In genomic region chr12:68267892-68268396, GRCh38 we compare ENCODE assay signal across 16 cellular contexts. TPM values are rescaled to one million over a fixed set of nuclear protein-coding genes. Genes with fewer than 3 reads are reported as not detected.
DNase-seq lines count a peak whose midpoint lies in the region; ATAC-seq, FAIRE-seq and TF ChIP-seq lines count a peak whose summit lies in the region.
"Had no signal": no experiment of that assay in that cellular context is flagged by ENCODE, and none has a peak within 500 bp of the region (broad histone marks: within the 10 kb centered on the region; RNA-seq: fewer than 3 reads in every experiment).

No MANE protein-coding gene starts in this region.

- H3K36me3 ChIP-seq in PC-3 (ENCODE audit: low read depth, low read length) = no peaks in the 10 kb centered on the region
- no peaks in the 10 kb centered on the region for H3K36me3 ChIP-seq in endodermal cell (ENCODE audit: control insufficient read depth, insufficient read depth, low read length)

- CTCF ChIA-PET in activated CD8-positive, alpha-beta memory T cell treated with anti-CD3 and anti-CD28 coated beads, Interleukin-2, amount 10 ng/mL, durations not matched to agents 7 days and 5 days (lab: Charles Lee) = interaction anchor here (0.8 to 1.0 kb wide), 2 partner anchors 9 to 227 kb away, joined by 3 read pairs; no protein-coding TSS in a partner anchor
- CTCF ChIA-PET in PC-3 (lab: Charles Lee) = no interaction called here

- H3K36me3 Mint-ChIP-seq in activated CD8-positive, alpha-beta memory T cell treated with anti-CD3 and anti-CD28 coated beads, Interleukin-2, amount 10 ng/mL, durations not matched to agents 7 days and 5 days = peaks cover 12% of the 10 kb centered on the region
- no peaks in the 10 kb centered on the region for H3K36me3 Mint-ChIP-seq in endodermal cell (ENCODE audit: low read depth)

- no peak for TF ChIP-seq POLR2A in H54 (IDR thresholded peaks at IDR 0.05; ENCODE audit: low read depth, low read length)

- 86 to 95% methylated on average over 5 to 6 of the region's 6 CpGs for WGBS in endodermal cell (ENCODE audit: insufficient coverage in 1 of 2, insufficient read length in 1 of 2), 2 experiments

- H3K4me1 ChIP-seq in PC-3 (ENCODE audit: insufficient read depth, low read length) = no peaks in the 10 kb centered on the region
- H3K4me1 ChIP-seq in endodermal cell (ENCODE audit: control insufficient read depth, insufficient read depth, low read length) = no peaks in the 10 kb centered on the region

- no peaks in the 10 kb centered on the region for H3K9me3 ChIP-seq in PC-3 (ENCODE audit: low read length)
- no peaks in the 10 kb centered on the region for H3K9me3 ChIP-seq in endodermal cell (ENCODE audit: control insufficient read depth, low read length)

- H3K4me3 ChIP-seq in PC-3 (ENCODE audit: low read length) (no peak overlapping the region), endodermal cell (ENCODE audit: low read length) (no peak overlapping the region)

- no peak overlapping the region for H2AFZ ChIP-seq in PC-3 (ENCODE audit: low read length)

- H3K4me3 Mint-ChIP-seq in activated CD8-positive, alpha-beta memory T cell treated with anti-CD3 and anti-CD28 coated beads, Interleukin-2, amount 10 ng/mL, durations not matched to agents 7 days and 5 days = peak overlapping the region; percentile 5
- no peak overlapping the region for H3K4me3 Mint-ChIP-seq in endodermal cell
- H3K4me3 Mint-ChIP-seq: neural crest cell had no signal

- intact Hi-C loops in PC-3 (cut with micrococcal nuclease) = no loop called here

- BruUV-seq in PC-3 (replicated peaks; lab: Mats Ljungman, UMichigan) = no TSS peak

- no peaks in the 10 kb centered on the region for H3K79me2 ChIP-seq in PC-3 (ENCODE audit: low read length)

- H3K27me3 ChIP-seq in PC-3 (ENCODE audit: low read length) (no peaks in the 10 kb centered on the region), endodermal cell (ENCODE audit: control insufficient read depth, insufficient read depth, low read length, poor library complexity, severe bottlenecking) (no peaks in the 10 kb centered on the region)

- H3K4me1 Mint-ChIP-seq in activated CD8-positive, alpha-beta memory T cell treated with anti-CD3 and anti-CD28 coated beads, Interleukin-2, amount 10 ng/mL, durations not matched to agents 7 days and 5 days = peaks cover 47% of the 10 kb centered on the region
- peaks cover 11% of the 10 kb centered on the region for H3K4me1 Mint-ChIP-seq in endodermal cell

- no peaks in the 10 kb centered on the region for H3K9me3 Mint-ChIP-seq in activated CD8-positive, alpha-beta memory T cell treated with anti-CD3 and anti-CD28 coated beads, Interleukin-2, amount 10 ng/mL, durations not matched to agents 7 days and 5 days (ENCODE audit: low read depth)
- H3K9me3 Mint-ChIP-seq in endodermal cell = no peaks in the 10 kb centered on the region
- H3K9me3 Mint-ChIP-seq: neural crest cell had no signal

- H4K20me1 ChIP-seq in PC-3 (ENCODE audit: low read length) = no peaks in the 10 kb centered on the region

- peak; percentile 67 for ATAC-seq in activated CD8-positive, alpha-beta memory T cell treated with anti-CD3 and anti-CD28 coated beads, Interleukin-2, amount 10 ng/mL, durations not matched to agents 7 days and 5 days
- ATAC-seq in PC-3 = no peak
- peak; percentile 63 for ATAC-seq in stimulated activated naive CD8-positive, alpha-beta T cell treated with anti-CD3 and anti-CD28 coated beads, Interleukin-15, Interleukin-2, amounts not matched to agents 100 U/mL and 50 U/mL, for 24 hours

- peak; percentile 46 for DNase-seq in activated CD8-positive, alpha-beta memory T cell treated with anti-CD3 and anti-CD28 coated beads, Interleukin-2, amount 10 ng/mL, durations not matched to agents 7 days and 5 days
- no peak for DNase-seq in activated CD8-positive, alpha-beta memory T cell treated with anti-CD3 and anti-CD28 coated beads, Interleukin-2, amount 50 U/mL, for 4 hours
- DNase-seq in PC-3 (peak; percentile 11), endodermal cell (peak; percentile 9), H54 (ENCODE audit: insufficient read length, low spot score) (no peak), NCI-H526 treated with DMSO at 0.1 percent for 48 hours (lab: John Stamatoyannopoulos, UW) (no peak)
- peak; percentile 37 for DNase-seq in stimulated activated naive CD8-positive, alpha-beta T cell treated with anti-CD3 and anti-CD28 coated beads, Interleukin-15, Interleukin-2, amounts not matched to agents 100 U/mL and 50 U/mL, for 24 hours
- no peak for DNase-seq in stimulated activated CD4-positive, alpha-beta T cell treated with anti-CD3 and anti-CD28 coated beads, Interleukin-15, amount 100 ng/mL, for 24 hours
- DNase-seq: ACHN, aorta, hippocampal formation had no signal

- TF ChIP-seq CTCF in PC-3 (conservative IDR thresholded peaks at IDR 0.05; ENCODE audit: low read depth, low read length) (no peak), endodermal cell (conservative IDR thresholded peaks at IDR 0.05) (no peak)

- no peaks in the 10 kb centered on the region for H3K9me2 ChIP-seq in PC-3 (replicated peaks; ENCODE audit: low read length)

- H3K27ac ChIP-seq in PC-3 (ENCODE audit: low read length) (no peak overlapping the region), endodermal cell (ENCODE audit: low read depth, low read length) (no peak overlapping the region)

- no peaks in the 10 kb centered on the region for H3F3A ChIP-seq in PC-3 (ENCODE audit: low read length, unreplicated experiment)

- peak overlapping the region; percentile 11 for H3K27ac Mint-ChIP-seq in activated CD8-positive, alpha-beta memory T cell treated with anti-CD3 and anti-CD28 coated beads, Interleukin-2, amount 10 ng/mL, durations not matched to agents 7 days and 5 days
- H3K27ac Mint-ChIP-seq in endodermal cell = no peak overlapping the region

- H3K4me2 ChIP-seq in PC-3 (ENCODE audit: low read length) = no peak overlapping the region

- no peak for FAIRE-seq in H54 (lab: Jason Lieb, UNC)
- FAIRE-seq: RCC 7860 had no signal

- H3K27me3 Mint-ChIP-seq in activated CD8-positive, alpha-beta memory T cell treated with anti-CD3 and anti-CD28 coated beads, Interleukin-2, amount 10 ng/mL, durations not matched to agents 7 days and 5 days = peaks cover 54% of the 10 kb centered on the region
- H3K27me3 Mint-ChIP-seq in endodermal cell (ENCODE audit: insufficient read depth) = peaks cover 10% of the 10 kb centered on the region

- POLR2A ChIA-PET in PC-3 (lab: Charles Lee; ENCODE audit: unreplicated experiment) = no interaction called here

- no peak overlapping the region for H3K9ac ChIP-seq in PC-3 (ENCODE audit: low read length)
- no peak overlapping the region for H3K9ac ChIP-seq in endodermal cell (ENCODE audit: extremely low read depth, low read length, poor library complexity, severe bottlenecking)

RNA-seq across cellular contexts. Expression of gene IL22, which starts 14.5 kb away (rescaled TPM):
- under 1 TPM in 1 of 2 experiments, not detected in 1; 0.61 TPM for total RNA-seq in activated CD8-positive, alpha-beta memory T cell treated with anti-CD3 and anti-CD28 coated beads, Interleukin-2, amount 10 ng/mL, durations not matched to agents 7 days and 5 days
- total RNA-seq in PC-3 (2014; rRNA removed) (not detected in 2 replicates), endodermal cell (not detected)
- not detected for polyA plus RNA-seq in endodermal cell (2013, experiment 1 of 2)
- not detected for polyA plus RNA-seq in endodermal cell (2013, experiment 2 of 2)
- total RNA-seq: aorta, Daoy, lower leg skin, neural crest cell, urinary bladder had no signal
- polyA plus RNA-seq: aorta, urinary bladder had no signal

RNA-seq across cellular contexts. Expression of gene IL26, which starts 42.3 kb away (rescaled TPM):
- under 1 TPM in 1 of 2 experiments, not detected in 1; 0.35 TPM for total RNA-seq in activated CD8-positive, alpha-beta memory T cell treated with anti-CD3 and anti-CD28 coated beads, Interleukin-2, amount 10 ng/mL, durations not matched to agents 7 days and 5 days
- total RNA-seq in PC-3 (2014; rRNA removed) (not detected in 2 replicates), endodermal cell (not detected)
- not detected for polyA plus RNA-seq in endodermal cell (2013, experiment 1 of 2)
- polyA plus RNA-seq in endodermal cell (2013, experiment 2 of 2) = not detected
- total RNA-seq: aorta, Daoy, lower leg skin, neural crest cell, urinary bladder had no signal
- polyA plus RNA-seq: aorta had no signal

Comparison
In these comparisons a context has a peak if more than half of its experiments do, and no peak if none do; other contexts are left out.
1. DNase-seq: peak in activated CD8-positive, alpha-beta memory T cell treated with anti-CD3 and anti-CD28 coated beads, Interleukin-2, amount 10 ng/mL, durations not matched to agents 7 days and 5 days (single experiment), PC-3 (single experiment), endodermal cell (single experiment) and stimulated activated naive CD8-positive, alpha-beta T cell treated with anti-CD3 and anti-CD28 coated beads, Interleukin-15, Interleukin-2, amounts not matched to agents 100 U/mL and 50 U/mL, for 24 hours (single experiment); none in activated CD8-positive, alpha-beta memory T cell treated with anti-CD3 and anti-CD28 coated beads, Interleukin-2, amount 50 U/mL, for 4 hours (single experiment), stimulated activated CD4-positive, alpha-beta T cell treated with anti-CD3 and anti-CD28 coated beads, Interleukin-15, amount 100 ng/mL, for 24 hours (single experiment), H54 (single experiment) and NCI-H526 treated with DMSO at 0.1 percent for 48 hours (single experiment).